In genomic region chr11:117887431-117888139, GRCh38 we compare ENCODE assay signal across 22 cellular contexts. TPM values are rescaled to one million over a fixed set of nuclear protein-coding genes. Genes with fewer than 3 reads are reported as not detected.
A peak's percentile ranks its signal among the peaks of the same experiment; 100 is the strongest.
DNase-seq lines count a peak whose midpoint lies in the region; ATAC-seq and TF ChIP-seq lines count a peak whose summit lies in the region.
"Had no signal": no experiment of that assay in that cellular context is flagged by ENCODE, and none has a peak within 500 bp of the region (broad histone marks: within the 10 kb centered on the region; RNA-seq: fewer than 3 reads in every experiment).

No MANE protein-coding gene starts in this region.

- H3K36me3 ChIP-seq in left lung = no peaks in the 10 kb centered on the region
- H3K36me3 ChIP-seq in HAP-1 (replicated peaks) = no peaks in the 10 kb centered on the region
- H3K36me3 ChIP-seq: gastrocnemius medialis, upper lobe of left lung had no signal

- peaks cover 7 to 42% of the 10 kb centered on the region in 2 donors for H3K27me3 ChIP-seq in left lung
- H3K27me3 ChIP-seq in HAP-1 (ENCODE audit: low read depth) = no peaks in the 10 kb centered on the region
- H3K27me3 ChIP-seq: body of pancreas, gastrocnemius medialis, upper lobe of left lung had no signal

- H3K9me3 Mint-ChIP-seq in type B pancreatic cell = no peaks in the 10 kb centered on the region
- H3K9me3 Mint-ChIP-seq: dendritic cell treated with granulocyte-macrophage colony-stimulating factor and Interleukin-4, amounts not matched to agents 40 ng/mL and 50 ng/mL, for 4 days had no signal

- no peak overlapping the region for H3K27ac ChIP-seq in left lung
- H3K27ac ChIP-seq: body of pancreas, gastrocnemius medialis had no signal

- no peak overlapping the region for H3K27ac Mint-ChIP-seq in type B pancreatic cell
- H3K27ac Mint-ChIP-seq: activated naive CD8-positive, alpha-beta T cell; CD4-positive, CD25-positive, alpha-beta regulatory T cell; dendritic cell treated with granulocyte-macrophage colony-stimulating factor and Interleukin-4, amounts not matched to agents 40 ng/mL and 50 ng/mL, for 4 days; mesothelial cell of epicardium had no signal

- in situ Hi-C loops in HAP-1 (cut with MboI; ENCODE audit: low sequenced_read_pairs) = no loop called here

- peak; percentile 41 for ATAC-seq in left lung
- no peak for ATAC-seq in GM21360 (IDR thresholded peaks at IDR 0.05; ENCODE audit: unreplicated experiment)
- ATAC-seq: body of pancreas, gastrocnemius medialis had no signal

- intact Hi-C loops in left lung (cut with DNase I) = no loop called here

- TF ChIP-seq CTCF in left lung (IDR thresholded peaks at IDR 0.05) (no peak), type B pancreatic cell (conservative IDR thresholded peaks at IDR 0.05) (no peak)

- peak; percentile 36 for DNase-seq in activated effector memory CD4-positive, alpha-beta T cell treated with anti-CD3 and anti-CD28 coated beads, Interleukin-2, amount 50 U/mL, for 16 hours
- DNase-seq in activated effector memory CD4-positive, alpha-beta T cell treated with Interleukin-2 at 50 U/mL for 16 hours = no peak
- peak; percentile 49 for DNase-seq in NCI-H2227 (lab: John Stamatoyannopoulos, UW; ENCODE audit: unreplicated experiment)
- no peak for DNase-seq in left lung
- DNase-seq in type B pancreatic cell (ENCODE audit: extremely low spot score, unreplicated experiment) = peak; percentile 49
- no peak for DNase-seq in HAP-1 (ENCODE audit: low spot score in 2 of 2)
- DNase-seq in DMS53 (lab: John Stamatoyannopoulos, UW) = no peak
- DNase-seq: activated CD4-positive, alpha-beta T cell treated with anti-CD3 and anti-CD28 coated beads for 48 hours; activated T-cell treated with anti-CD3 and anti-CD28 coated beads for 4 hours; body of pancreas; CD4-positive, CD25-positive, alpha-beta regulatory T cell; gastrocnemius medialis; NCI-H2029 treated with DMSO at 0.1 percent for 48 hours; NK-92 treated with Interleukin-12 subunit alpha and Interleukin-12 subunit beta, amount 100 ng/mL, for 24 hours; RPMI8226; stimulated activated naive CD4-positive, alpha-beta T cell treated with Interleukin-2 at 50 U/mL for 16 hours; upper lobe of left lung had no signal

- peaks cover 10% of the 10 kb centered on the region for H3K27me3 Mint-ChIP-seq in type B pancreatic cell
- H3K27me3 Mint-ChIP-seq: activated naive CD8-positive, alpha-beta T cell had no signal

- H3K4me3 Mint-ChIP-seq in type B pancreatic cell = no peak overlapping the region
- H3K4me3 Mint-ChIP-seq: activated naive CD8-positive, alpha-beta T cell; CD4-positive, CD25-positive, alpha-beta regulatory T cell; dendritic cell treated with granulocyte-macrophage colony-stimulating factor and Interleukin-4, amounts not matched to agents 40 ng/mL and 50 ng/mL, for 4 days; mesothelial cell of epicardium had no signal

- H3K9me3 ChIP-seq in left lung = no peaks in the 10 kb centered on the region
- no peaks in the 10 kb centered on the region for H3K9me3 ChIP-seq in HAP-1
- H3K9me3 ChIP-seq: body of pancreas, gastrocnemius medialis, upper lobe of left lung had no signal

- H3K4me1 ChIP-seq in left lung (peaks cover 0 to 3% of the 10 kb centered on the region in 2 donors), HAP-1 (peaks cover 2% of the 10 kb centered on the region)
- H3K4me1 ChIP-seq: body of pancreas had no signal

- no peak overlapping the region for H3K4me3 ChIP-seq in left lung
- H3K4me3 ChIP-seq in HAP-1 = no peak overlapping the region
- H3K4me3 ChIP-seq: body of pancreas, gastrocnemius medialis, upper lobe of left lung had no signal

- H3K4me1 Mint-ChIP-seq in type B pancreatic cell (ENCODE audit: unreplicated experiment) = peaks cover 37% of the 10 kb centered on the region

- H3K36me3 Mint-ChIP-seq in type B pancreatic cell = no peaks in the 10 kb centered on the region
- H3K36me3 Mint-ChIP-seq: CD4-positive, CD25-positive, alpha-beta regulatory T cell had no signal

RNA-seq across cellular contexts. Expression of gene FXYD6, which starts 11.1 kb away (rescaled TPM):
- total RNA-seq in left lung (10 to 100 TPM; 41.4 to 55.0 TPM), type B pancreatic cell (ENCODE audit: low replicate concordance) (22.9 and 66.6 TPM in 2 replicates)
- total RNA-seq: CD4-positive, CD25-positive, alpha-beta regulatory T cell; MCF 10A had no signal

RNA-seq across cellular contexts. Expression of gene TMPRSS13, which starts 41.6 kb away (rescaled TPM):
- total RNA-seq in left lung = 1 to 10 TPM; 4.6 to 5.4 TPM
- total RNA-seq in type B pancreatic cell (ENCODE audit: low replicate concordance) = 6.9 and 22.7 TPM in 2 replicates
- total RNA-seq: gastrocnemius medialis, MCF 10A had no signal

Comparison
In these comparisons a context has a peak if more than half of its experiments do, and no peak if none do; other contexts are left out.
1. DNase-seq: peak in activated effector memory CD4-positive, alpha-beta T cell treated with anti-CD3 and anti-CD28 coated beads, Interleukin-2, amount 50 U/mL, for 16 hours (single experiment), NCI-H2227 (single experiment) and type B pancreatic cell (single experiment); none in activated effector memory CD4-positive, alpha-beta T cell treated with Interleukin-2 at 50 U/mL for 16 hours (single experiment), left lung (0 of 2), HAP-1 (0 of 2) and DMS53 (single experiment).